1 cellular context compared by ENCODE assay signal in genomic region chr14:24818823-24819341, GRCh38.
TF ChIP-seq lines count a peak whose summit lies in the region.

No MANE protein-coding gene starts in this region.

TF ChIP-seq in HepG2, 621 proteins besides CTCF, POLR2A, EP300 and RAD21 (continues in another document):
- TF ChIP-seq, protein P1, sequence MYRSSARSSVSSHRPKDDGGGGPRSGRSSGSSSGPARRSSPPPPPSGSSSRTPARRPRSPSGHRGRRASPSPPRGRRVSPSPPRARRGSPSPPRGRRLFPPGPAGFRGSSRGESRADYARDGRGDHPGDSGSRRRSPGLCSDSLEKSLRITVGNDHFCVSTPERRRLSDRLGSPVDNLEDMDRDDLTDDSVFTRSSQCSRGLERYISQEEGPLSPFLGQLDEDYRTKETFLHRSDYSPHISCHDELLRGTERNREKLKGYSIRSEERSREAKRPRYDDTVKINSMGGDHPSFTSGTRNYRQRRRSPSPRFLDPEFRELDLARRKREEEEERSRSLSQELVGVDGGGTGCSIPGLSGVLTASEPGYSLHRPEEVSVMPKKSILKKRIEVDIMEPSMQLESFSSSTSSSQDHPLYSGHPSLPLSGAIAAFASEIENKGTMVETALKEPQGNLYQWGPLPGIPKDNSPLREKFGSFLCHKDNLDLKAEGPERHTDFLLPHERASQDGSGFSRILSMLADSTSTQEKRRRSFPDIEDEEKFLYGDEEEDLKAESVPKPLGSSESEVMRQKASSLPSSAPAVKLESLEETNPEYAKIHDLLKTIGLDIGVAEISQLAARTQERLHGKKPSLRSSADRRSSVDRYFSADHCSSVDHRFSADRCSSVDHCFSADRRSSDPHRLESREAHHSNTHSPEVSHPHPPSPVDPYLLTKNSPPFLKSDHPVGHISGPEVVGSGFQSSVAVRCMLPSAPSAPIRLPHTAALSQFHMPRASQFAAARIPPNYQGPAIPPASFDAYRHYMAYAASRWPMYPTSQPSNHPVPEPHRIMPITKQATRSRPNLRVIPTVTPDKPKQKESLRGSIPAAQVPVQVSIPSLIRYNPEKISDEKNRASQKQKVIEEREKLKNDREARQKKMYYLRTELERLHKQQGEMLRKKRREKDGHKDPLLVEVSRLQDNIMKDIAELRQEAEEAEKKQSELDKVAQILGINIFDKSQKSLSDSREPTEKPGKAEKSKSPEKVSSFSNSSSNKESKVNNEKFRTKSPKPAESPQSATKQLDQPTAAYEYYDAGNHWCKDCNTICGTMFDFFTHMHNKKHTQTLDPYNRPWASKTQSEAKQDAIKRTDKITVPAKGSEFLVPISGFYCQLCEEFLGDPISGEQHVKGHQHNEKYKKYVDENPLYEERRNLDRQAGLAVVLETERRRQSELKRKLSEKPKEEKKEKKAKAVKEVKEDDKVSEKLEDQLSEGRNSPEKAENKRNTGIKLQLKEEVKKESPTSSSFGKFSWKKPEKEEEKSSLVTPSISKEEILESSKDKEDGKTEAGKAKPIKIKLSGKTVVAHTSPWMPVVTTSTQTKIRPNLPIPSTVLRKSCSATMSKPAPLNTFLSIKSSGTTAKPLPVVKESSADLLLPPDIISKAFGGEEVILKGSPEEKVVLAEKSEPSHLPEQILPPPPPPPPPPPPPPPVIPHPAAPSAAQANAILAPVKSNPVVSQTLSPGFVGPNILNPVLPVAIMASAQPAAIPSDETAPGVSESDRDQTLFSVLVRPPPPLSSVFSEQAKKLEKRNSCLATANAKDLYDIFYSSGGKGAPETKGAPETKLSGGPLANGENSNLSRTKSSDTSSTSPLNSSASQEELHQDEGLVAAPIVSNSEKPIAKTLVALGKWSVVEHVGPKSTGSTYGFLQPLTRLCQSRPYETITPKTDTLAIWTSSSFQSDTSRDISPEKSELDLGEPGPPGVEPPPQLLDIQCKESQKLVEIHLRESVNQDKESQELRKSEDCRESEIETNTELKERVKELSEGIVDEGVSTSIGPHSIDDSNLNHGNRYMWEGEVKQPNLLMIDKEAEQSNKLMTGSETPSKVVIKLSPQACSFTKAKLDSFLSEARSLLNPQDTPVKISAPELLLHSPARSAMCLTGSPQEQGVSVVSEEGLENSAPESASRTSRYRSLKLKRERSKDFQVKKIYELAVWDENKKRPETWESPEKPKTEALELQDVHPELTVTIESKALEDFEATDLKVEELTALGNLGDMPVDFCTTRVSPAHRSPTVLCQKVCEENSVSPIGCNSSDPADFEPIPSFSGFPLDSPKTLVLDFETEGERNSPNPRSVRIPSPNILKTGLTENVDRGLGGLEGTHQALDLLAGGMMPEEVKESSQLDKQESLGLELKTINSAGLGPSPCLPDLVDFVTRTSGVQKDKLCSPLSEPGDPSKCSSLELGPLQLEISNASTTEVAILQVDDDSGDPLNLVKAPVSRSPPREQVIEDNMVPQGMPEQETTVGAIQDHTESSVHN (CRISPR knock-in tag; IDR thresholded peaks at IDR 0.05) = peak; percentile 16; the same call in 1 of the 2 replicates
- TF ChIP-seq, protein P2, sequence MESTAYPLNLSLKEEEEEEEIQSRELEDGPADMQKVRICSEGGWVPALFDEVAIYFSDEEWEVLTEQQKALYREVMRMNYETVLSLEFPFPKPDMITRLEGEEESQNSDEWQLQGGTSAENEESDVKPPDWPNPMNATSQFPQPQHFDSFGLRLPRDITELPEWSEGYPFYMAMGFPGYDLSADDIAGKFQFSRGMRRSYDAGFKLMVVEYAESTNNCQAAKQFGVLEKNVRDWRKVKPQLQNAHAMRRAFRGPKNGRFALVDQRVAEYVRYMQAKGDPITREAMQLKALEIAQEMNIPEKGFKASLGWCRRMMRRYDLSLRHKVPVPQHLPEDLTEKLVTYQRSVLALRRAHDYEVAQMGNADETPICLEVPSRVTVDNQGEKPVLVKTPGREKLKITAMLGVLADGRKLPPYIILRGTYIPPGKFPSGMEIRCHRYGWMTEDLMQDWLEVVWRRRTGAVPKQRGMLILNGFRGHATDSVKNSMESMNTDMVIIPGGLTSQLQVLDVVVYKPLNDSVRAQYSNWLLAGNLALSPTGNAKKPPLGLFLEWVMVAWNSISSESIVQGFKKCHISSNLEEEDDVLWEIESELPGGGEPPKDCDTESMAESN (CRISPR knock-in tag; conservative IDR thresholded peaks at IDR 0.05) = no peak
- no peak for TF ChIP-seq ZBTB26 (CRISPR knock-in tag; IDR thresholded peaks at IDR 0.05; ENCODE audit: borderline replicate concordance)
- TF ChIP-seq SRF (IDR thresholded peaks at IDR 0.05; ENCODE audit: low read depth, low read length) = no peak
- 0 out of 2 replicates have a peak, but pooled peaks have one; percentile 33 for TF ChIP-seq ZNF333 (CRISPR knock-in tag; IDR thresholded peaks at IDR 0.05; ENCODE audit: borderline replicate concordance)
- 0 out of 2 replicates have a peak, but pooled peaks have one; percentile 51 for TF ChIP-seq CBX5 (CRISPR knock-in tag; IDR thresholded peaks at IDR 0.05; ENCODE audit: borderline replicate concordance)
- TF ChIP-seq BHLHE40 (IDR thresholded peaks at IDR 0.05; ENCODE audit: low read length) = no peak
- TF ChIP-seq TP53 (CRISPR knock-in tag; conservative IDR thresholded peaks at IDR 0.05) = no peak
- no peak for TF ChIP-seq TAF1 (CRISPR knock-in tag; IDR thresholded peaks at IDR 0.05)
- no peak for TF ChIP-seq ZBED4 (CRISPR knock-in tag; IDR thresholded peaks at IDR 0.05; ENCODE audit: borderline replicate concordance)
- no peak for TF ChIP-seq ZNF780A (CRISPR knock-in tag; IDR thresholded peaks at IDR 0.05)
- TF ChIP-seq CEBPZ (IDR thresholded peaks at IDR 0.05; ENCODE audit: low read length) = no peak
- TF ChIP-seq ZNF260 (CRISPR knock-in tag; IDR thresholded peaks at IDR 0.05; ENCODE audit: borderline replicate concordance, low read depth) = no peak
- TF ChIP-seq, protein P3, sequence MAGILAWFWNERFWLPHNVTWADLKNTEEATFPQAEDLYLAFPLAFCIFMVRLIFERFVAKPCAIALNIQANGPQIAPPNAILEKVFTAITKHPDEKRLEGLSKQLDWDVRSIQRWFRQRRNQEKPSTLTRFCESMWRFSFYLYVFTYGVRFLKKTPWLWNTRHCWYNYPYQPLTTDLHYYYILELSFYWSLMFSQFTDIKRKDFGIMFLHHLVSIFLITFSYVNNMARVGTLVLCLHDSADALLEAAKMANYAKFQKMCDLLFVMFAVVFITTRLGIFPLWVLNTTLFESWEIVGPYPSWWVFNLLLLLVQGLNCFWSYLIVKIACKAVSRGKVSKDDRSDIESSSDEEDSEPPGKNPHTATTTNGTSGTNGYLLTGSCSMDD (CRISPR knock-in tag; IDR thresholded peaks at IDR 0.05) = no peak
- TF ChIP-seq ZNF546 (CRISPR knock-in tag; conservative IDR thresholded peaks at IDR 0.05) = 0 out of 2 replicates have a peak, but pooled peaks have one; percentile 51
- TF ChIP-seq PITX1 (CRISPR knock-in tag; IDR thresholded peaks at IDR 0.05) = no peak
- TF ChIP-seq ARID2 (CRISPR knock-in tag; IDR thresholded peaks at IDR 0.05; ENCODE audit: borderline replicate concordance) = no peak
- TF ChIP-seq BORCS8-MEF2B (CRISPR knock-in tag; IDR thresholded peaks at IDR 0.05) = peak; percentile 28; the same call in 1 of the 2 replicates
- no peak for TF ChIP-seq CENPX (CRISPR knock-in tag; IDR thresholded peaks at IDR 0.05)
- TF ChIP-seq, protein P4, sequence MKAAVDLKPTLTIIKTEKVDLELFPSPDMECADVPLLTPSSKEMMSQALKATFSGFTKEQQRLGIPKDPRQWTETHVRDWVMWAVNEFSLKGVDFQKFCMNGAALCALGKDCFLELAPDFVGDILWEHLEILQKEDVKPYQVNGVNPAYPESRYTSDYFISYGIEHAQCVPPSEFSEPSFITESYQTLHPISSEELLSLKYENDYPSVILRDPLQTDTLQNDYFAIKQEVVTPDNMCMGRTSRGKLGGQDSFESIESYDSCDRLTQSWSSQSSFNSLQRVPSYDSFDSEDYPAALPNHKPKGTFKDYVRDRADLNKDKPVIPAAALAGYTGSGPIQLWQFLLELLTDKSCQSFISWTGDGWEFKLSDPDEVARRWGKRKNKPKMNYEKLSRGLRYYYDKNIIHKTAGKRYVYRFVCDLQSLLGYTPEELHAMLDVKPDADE (CRISPR knock-in tag; IDR thresholded peaks at IDR 0.05) = 0 out of 2 replicates have a peak, but pooled peaks have one; percentile 63
- no peak for TF ChIP-seq GZF1 (CRISPR knock-in tag; IDR thresholded peaks at IDR 0.05)
- TF ChIP-seq EED (CRISPR knock-in tag; IDR thresholded peaks at IDR 0.05) = 0 out of 2 replicates have a peak, but pooled peaks have one; percentile 63
- TF ChIP-seq ZBTB38 (CRISPR knock-in tag; IDR thresholded peaks at IDR 0.05) = peak; percentile 73; the same call in 1 of the 2 replicates
